In genomic region chr9:35426627-35427026, GRCh38 we compare ENCODE assay signal across 18 cellular contexts.
"Had no signal": no experiment of that assay in that cellular context is flagged by ENCODE, and none has a peak within 500 bp of the region (broad histone marks: within the 10 kb centered on the region; RNA-seq: fewer than 3 reads in every experiment).

No MANE protein-coding gene starts in this region.

- H3K36me3 ChIP-seq: esophagus squamous epithelium, neutrophil, ovary, prostate gland, right atrium auricular region, thyroid gland had no signal

- H3K27ac ChIP-seq: body of pancreas, esophagus squamous epithelium, neutrophil, ovary, prostate gland, right atrium auricular region, thyroid gland had no signal

- H3K27me3 ChIP-seq: body of pancreas, neutrophil, ovary, right atrium auricular region, thyroid gland had no signal

- H3K4me1 ChIP-seq: prostate gland, right atrium auricular region, thyroid gland had no signal

- DNase-seq: activated CD4-positive, alpha-beta T cell treated with anti-CD3 and anti-CD28 coated beads for 1 hour; activated CD4-positive, alpha-beta T cell treated with anti-CD3 and anti-CD28 coated beads, Interleukin-2, amount 50 U/mL, for 1 hour; activated CD8-positive, alpha-beta T cell treated with anti-CD3 and anti-CD28 coated beads, Interleukin-2, amount 10 ng/mL, durations not matched to agents 7 days and 5 days; activated gamma-delta T cell treated with Interleukin-2 at 50 U/mL for 16 hours; activated T-cell treated with anti-CD3 and anti-CD28 coated beads, Interleukin-2, amount 50 U/mL, for 1 hour; anterior cingulate cortex; body of pancreas; caudate nucleus; effector CD4-positive, alpha-beta T cell; esophagus squamous epithelium; ovary; stimulated activated CD4-positive, alpha-beta T cell treated with anti-CD3 and anti-CD28 coated beads, Interleukin-4, amount 100 ng/mL, for 24 hours; stimulated activated naive CD4-positive, alpha-beta T cell treated with Interleukin-2 at 50 U/mL for 16 hours; thyroid gland had no signal

- H3K4me3 ChIP-seq: body of pancreas, esophagus squamous epithelium, ovary, prostate gland, right atrium auricular region, thyroid gland had no signal

- H3K9me3 ChIP-seq: body of pancreas, neutrophil, ovary, prostate gland, thyroid gland had no signal

- ATAC-seq: activated CD8-positive, alpha-beta T cell treated with anti-CD3 and anti-CD28 coated beads, Interleukin-2, amount 10 ng/mL, durations not matched to agents 7 days and 5 days; body of pancreas; natural killer cell treated with Interleukin-12 subunit alpha and Interleukin-12 subunit beta and Interleukin-15 and Interleukin-18, amount 100 ng/mL, for 72 hours had no signal
